ENCODE assay signal across 8 cellular contexts in genomic region chr13:60329221-60329983, GRCh38.
A peak's percentile ranks its signal among the peaks of the same experiment; 100 is the strongest.
DNase-seq lines count a peak whose midpoint lies in the region; ATAC-seq and TF ChIP-seq lines count a peak whose summit lies in the region.
"Had no signal": no experiment of that assay in that cellular context is flagged by ENCODE, and none has a peak within 500 bp of the region (broad histone marks: within the 10 kb centered on the region; RNA-seq: fewer than 3 reads in every experiment).

No MANE protein-coding gene starts in this region.

- H3K36me3 Mint-ChIP-seq in endodermal cell (ENCODE audit: low read depth): peaks cover 2% of the 10 kb centered on the region
- H3K36me3 Mint-ChIP-seq: natural killer cell had no signal

- no peaks in the 10 kb centered on the region for H3K36me3 ChIP-seq in NT2/D1 (ENCODE audit: insufficient read depth, insufficient read length, low read length)
- peaks cover 3% of the 10 kb centered on the region for H3K36me3 ChIP-seq in endodermal cell (ENCODE audit: control insufficient read depth, insufficient read depth, low read length)
- H3K36me3 ChIP-seq in trophoblast cell (ENCODE audit: control insufficient read depth in 1 of 2, insufficient read depth in 2 of 2, low read length in 2 of 2): no peaks in the 10 kb centered on the region

- peaks cover 24% of the 10 kb centered on the region for H3K4me1 Mint-ChIP-seq in endodermal cell
- H3K4me1 Mint-ChIP-seq: natural killer cell had no signal

- H3K27ac ChIP-seq in endodermal cell (ENCODE audit: low read depth, low read length) (no peak overlapping the region), trophoblast cell (ENCODE audit: low read depth, low read length) (no peak overlapping the region)

- H2BK12ac ChIP-seq in trophoblast cell (ENCODE audit: low read length): no peak overlapping the region

- H4K91ac ChIP-seq in trophoblast cell (ENCODE audit: low read depth, low read length): no peak overlapping the region

- H3K14ac ChIP-seq in trophoblast cell (ENCODE audit: low read length): no peak overlapping the region

- H3K79me2 ChIP-seq in trophoblast cell (ENCODE audit: control insufficient read depth, insufficient read depth, low read length, poor library complexity): no peaks in the 10 kb centered on the region

- H3K79me1 ChIP-seq in trophoblast cell (ENCODE audit: low read length): no peaks in the 10 kb centered on the region

- no peak overlapping the region for H2AFZ ChIP-seq in trophoblast cell (ENCODE audit: insufficient read depth, low read length, poor library complexity)

- no peak overlapping the region for H3K27ac Mint-ChIP-seq in endodermal cell
- H3K27ac Mint-ChIP-seq: natural killer cell had no signal

- peaks cover 10% of the 10 kb centered on the region for H3K9me3 Mint-ChIP-seq in endodermal cell
- H3K9me3 Mint-ChIP-seq: natural killer cell had no signal

- no peak overlapping the region for H4K12ac ChIP-seq in trophoblast cell (ENCODE audit: low read depth, low read length)

- H3K4me1 ChIP-seq in NT2/D1 (ENCODE audit: insufficient read depth, insufficient read length): no peaks in the 10 kb centered on the region
- H3K4me1 ChIP-seq in endodermal cell (ENCODE audit: control insufficient read depth, insufficient read depth, low read length): peaks cover 17% of the 10 kb centered on the region
- no peaks in the 10 kb centered on the region for H3K4me1 ChIP-seq in trophoblast cell (ENCODE audit: control insufficient read depth in 1 of 2, insufficient read depth in 2 of 2, low read length in 2 of 2)

- peak; percentile 79 for ATAC-seq in GM21367 (IDR thresholded peaks at IDR 0.05; ENCODE audit: unreplicated experiment)

- H3K23ac ChIP-seq in trophoblast cell (ENCODE audit: low read length): no peak overlapping the region

- H3K18ac ChIP-seq in trophoblast cell (ENCODE audit: low read length): no peak overlapping the region

- no peak overlapping the region for H2BK5ac ChIP-seq in trophoblast cell (ENCODE audit: low read depth, low read length, poor library complexity)

- H3K4me3 Mint-ChIP-seq in endodermal cell: no peak overlapping the region
- H3K4me3 Mint-ChIP-seq: natural killer cell had no signal

- no peaks in the 10 kb centered on the region for H3K27me3 ChIP-seq in NT2/D1 (ENCODE audit: insufficient read depth, insufficient read length)
- H3K27me3 ChIP-seq in endodermal cell (ENCODE audit: control insufficient read depth, insufficient read depth, low read length, poor library complexity, severe bottlenecking): no peaks in the 10 kb centered on the region
- H3K27me3 ChIP-seq in trophoblast cell (ENCODE audit: insufficient read depth, low read length): no peaks in the 10 kb centered on the region

- no peak overlapping the region for H3K4me3 ChIP-seq in NT2/D1 (ENCODE audit: insufficient read length, low read depth)
- H3K4me3 ChIP-seq in endodermal cell (ENCODE audit: low read length): no peak overlapping the region
- H3K4me3 ChIP-seq in trophoblast cell (ENCODE audit: low read depth, low read length): no peak overlapping the region

- peak; percentile 47 for DNase-seq in ELR (ENCODE audit: low read depth)
- peak; percentile 65 for DNase-seq in HT-29 (ENCODE audit: low spot score)
- DNase-seq in NT2/D1 (ENCODE audit: low read depth, low spot score): peak; percentile 36
- DNase-seq in endodermal cell: peak; percentile 90
- DNase-seq in trophoblast cell: peak; percentile 7 to 43
- no peak for DNase-seq in activated CD8-positive, alpha-beta memory T cell treated with anti-CD3 and anti-CD28 coated beads, Interleukin-2, amount 50 U/mL, for 4 hours
- DNase-seq: natural killer cell had no signal

- TF ChIP-seq CTCF in endodermal cell (conservative IDR thresholded peaks at IDR 0.05): peak; percentile 85

- H3K4me2 ChIP-seq in trophoblast cell (ENCODE audit: low read length): no peak overlapping the region

- no peaks in the 10 kb centered on the region for H3K9me3 ChIP-seq in NT2/D1 (ENCODE audit: insufficient read depth, low read length)
- H3K9me3 ChIP-seq in endodermal cell (ENCODE audit: control insufficient read depth, low read length): peaks cover 18% of the 10 kb centered on the region
- H3K9me3 ChIP-seq in trophoblast cell (ENCODE audit: insufficient read depth, low read depth, low read length): no peaks in the 10 kb centered on the region

- H3K4ac ChIP-seq in trophoblast cell (ENCODE audit: low read depth, low read length): no peak overlapping the region

- H2BK120ac ChIP-seq in trophoblast cell (ENCODE audit: insufficient read depth, low read length, poor library complexity): no peak overlapping the region

- H4K8ac ChIP-seq in trophoblast cell (ENCODE audit: low read depth, low read length): no peak overlapping the region

- H3K9ac ChIP-seq in NT2/D1 (ENCODE audit: insufficient read length, low read depth): no peak overlapping the region
- no peak overlapping the region for H3K9ac ChIP-seq in endodermal cell (ENCODE audit: extremely low read depth, low read length, poor library complexity, severe bottlenecking)
- no peak overlapping the region for H3K9ac ChIP-seq in trophoblast cell (ENCODE audit: low read length)

- 25% methylated on average over 2 of the region's 2 CpGs; no CpG with 5 or more reads in 1 of the 2 experiments for WGBS in endodermal cell (ENCODE audit: insufficient coverage in 1 of 2, insufficient read length in 1 of 2), 2 experiments
- no CpG with 5 or more reads among the region's 2 CpGs for WGBS in trophoblast cell (ENCODE audit: extremely low coverage, insufficient coverage, insufficient read length)

- no peak overlapping the region for H2AK5ac ChIP-seq in trophoblast cell (ENCODE audit: low read length)

- H3K27me3 Mint-ChIP-seq in endodermal cell (ENCODE audit: insufficient read depth): no peaks in the 10 kb centered on the region
